Comparison of ENCODE assay signal across 14 cellular contexts in genomic region chr7:37110641-37111421, GRCh38.
"Had no signal": no experiment of that assay in that cellular context is flagged by ENCODE, and none has a peak within 500 bp of the region (broad histone marks: within the 10 kb centered on the region; RNA-seq: fewer than 3 reads in every experiment).

No MANE protein-coding gene starts in this region.

- H3K4me3 Mint-ChIP-seq: natural killer cell had no signal

- H3K27me3 ChIP-seq: brain microvascular endothelial cell, sigmoid colon, stomach had no signal

- H3K36me3 Mint-ChIP-seq: natural killer cell had no signal

- H3K27ac Mint-ChIP-seq: natural killer cell, progenitor cell of endocrine pancreas had no signal

- DNase-seq: activated effector memory CD4-positive, alpha-beta T cell treated with anti-CD3 and anti-CD28 coated beads, Interleukin-2, amount 50 U/mL, for 16 hours; activated T-cell treated with anti-CD3 and anti-CD28 coated beads for 4 hours; brain microvascular endothelial cell; erythroblast; mammary epithelial cell; natural killer cell; occipital lobe; sigmoid colon; stimulated activated CD4-positive, alpha-beta T cell treated with anti-CD3 and anti-CD28 coated beads, Interleukin-4, amount 100 ng/mL, for 1 hour; stomach; T-helper 9 cell had no signal

- ATAC-seq: activated naive CD4-positive, alpha-beta T cell treated with anti-CD3 and anti-CD28 coated beads, Interleukin-2, amount 50 U/mL, for 72 hours; natural killer cell had no signal

- H3K27me3 Mint-ChIP-seq: progenitor cell of endocrine pancreas had no signal

- H3K9me3 ChIP-seq: sigmoid colon, stomach, thoracic aorta had no signal

- H3K36me3 ChIP-seq: brain microvascular endothelial cell, sigmoid colon, stomach, thoracic aorta had no signal

- H3K27ac ChIP-seq: brain microvascular endothelial cell, stomach, thoracic aorta had no signal

- H3K4me3 ChIP-seq: sigmoid colon, stomach, thoracic aorta had no signal
